In the genomic region with DNA sequence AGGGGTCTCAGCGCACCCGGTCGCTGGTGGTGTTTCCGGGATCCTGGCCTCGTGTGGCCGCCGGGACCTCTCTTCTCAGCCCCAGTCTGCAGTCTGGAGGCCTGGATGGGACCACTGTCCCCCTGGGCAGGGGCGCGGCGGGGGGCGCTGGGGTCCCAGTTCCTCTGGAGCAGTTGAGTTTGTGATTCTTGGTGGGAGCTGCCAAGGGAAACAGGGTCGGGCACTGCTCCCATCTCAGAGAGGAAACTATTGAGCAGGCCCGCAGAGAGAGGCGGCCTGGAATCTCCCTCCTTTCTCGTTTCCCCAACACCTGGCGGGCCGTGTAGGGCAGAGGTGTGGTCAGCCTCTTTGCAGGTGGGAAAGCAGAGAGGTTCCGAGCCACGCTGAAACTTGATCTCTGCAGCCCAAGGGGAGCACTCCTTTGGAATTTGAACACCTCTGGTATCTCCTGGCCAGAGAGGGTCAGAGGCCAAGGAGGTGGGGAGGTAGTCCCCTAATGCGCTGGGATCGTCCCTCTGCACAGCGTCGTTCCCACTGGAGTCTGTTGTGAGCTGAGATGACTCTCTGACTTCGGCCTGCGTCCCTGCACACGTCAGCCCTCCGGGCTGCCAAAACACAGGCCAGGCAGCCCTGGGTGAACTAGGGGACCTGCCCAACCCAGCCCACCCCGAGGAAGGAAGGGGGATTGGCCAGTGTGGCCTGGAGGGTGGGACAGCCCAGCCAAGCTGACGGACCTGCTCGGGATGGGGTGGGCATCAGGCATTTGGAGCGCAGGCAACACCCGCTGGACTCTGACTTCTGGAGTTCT, we compare ENCODE assay signal across 8 cellular contexts. TPM values are rescaled to one million over a fixed set of nuclear protein-coding genes. Genes with fewer than 3 reads are reported as not detected.
A peak's percentile ranks its signal among the peaks of the same experiment; 100 is the strongest.
DNase-seq lines count a peak whose midpoint lies in the region; ATAC-seq lines count a peak whose summit lies in the region.

No MANE protein-coding gene starts in this region.

- peaks cover 20% of the 10 kb centered on the region for H3K27me3 ChIP-seq in HUES64 (ENCODE audit: insufficient read depth, low read length)
- H3K27me3 ChIP-seq in iPS DF 6.9 (ENCODE audit: control insufficient read depth, insufficient read depth, low read length), result no peaks in the 10 kb centered on the region

- H3K27ac ChIP-seq in HUES64 (ENCODE audit: low read depth, low read length) (no peak overlapping the region), angular gyrus (ENCODE audit: low read depth, low read length) (peak overlapping the region; percentile 29), iPS DF 6.9 (ENCODE audit: low read length) (no peak overlapping the region)

- H3K4me1 ChIP-seq in HUES64 (ENCODE audit: insufficient read depth, low read length) (peaks cover 10% of the 10 kb centered on the region), iPS DF 6.9 (ENCODE audit: control insufficient read depth, insufficient read depth, low read length) (peaks cover 8% of the 10 kb centered on the region)

- H3K4me3 ChIP-seq in HUES64 (ENCODE audit: low read length), result peak overlapping the region; percentile 69
- peak overlapping the region; percentile 53 for H3K4me3 ChIP-seq in iPS DF 6.9 (ENCODE audit: low read length)
- peak overlapping the region; percentile 80 for H3K4me3 ChIP-seq in skeletal muscle cell (ENCODE audit: low read depth, low read length)

- peak; percentile 47 for DNase-seq in iPS DF 6.9 (ENCODE audit: low read depth, low spot score)
- DNase-seq in skeletal muscle cell (ENCODE audit: low read depth), result no peak
- DNase-seq in SKM-1 (lab: John Stamatoyannopoulos, UW; ENCODE audit: unreplicated experiment), result no peak
- no peak for DNase-seq in NCI-H1092 (lab: John Stamatoyannopoulos, UW)

- 2% methylated on average over 32 of the region's 32 CpGs for WGBS in HUES64
- no CpG with 5 or more reads among the region's 32 CpGs for WGBS in iPS DF 6.9 (ENCODE audit: insufficient coverage, insufficient read length)

- H3K9ac ChIP-seq in HUES64 (ENCODE audit: low read depth, low read length), result peak overlapping the region; percentile 60

- H3K36me3 ChIP-seq in HUES64 (ENCODE audit: insufficient read depth, low read length) (no peaks in the 10 kb centered on the region), iPS DF 6.9 (ENCODE audit: control insufficient read depth, insufficient read depth, low read length) (no peaks in the 10 kb centered on the region)

- H3K9me3 ChIP-seq in HUES64 (ENCODE audit: insufficient read depth, low read depth, low read length) (no peaks in the 10 kb centered on the region), iPS DF 6.9 (ENCODE audit: control insufficient read depth, insufficient read depth, low read length) (no peaks in the 10 kb centered on the region)

- ATAC-seq in GM18511 (IDR thresholded peaks at IDR 0.05; ENCODE audit: unreplicated experiment) (peak; percentile 18), GM18519 (IDR thresholded peaks at IDR 0.05; ENCODE audit: low FRiP score, unreplicated experiment) (no peak)

RNA-seq across cellular contexts. Expression of gene PLEKHF1, which starts 0.8 kb away (rescaled TPM):
- polyA plus RNA-seq in HUES64 (2013, experiment 1 of 2), result 3.9 TPM
- polyA plus RNA-seq in HUES64 (2013, experiment 2 of 2), result 5.1 TPM

RNA-seq across cellular contexts. Expression of gene C19orf12, which starts 49.0 kb away (rescaled TPM):
- polyA plus RNA-seq in HUES64 (2013, experiment 1 of 2), result 13.2 TPM
- polyA plus RNA-seq in HUES64 (2013, experiment 2 of 2), result 14.6 TPM

RNA-seq across cellular contexts. Expression of gene POP4, which starts 59.9 kb away (rescaled TPM):
- polyA plus RNA-seq in HUES64 (2013, experiment 1 of 2), result 53.3 TPM
- 65.2 TPM for polyA plus RNA-seq in HUES64 (2013, experiment 2 of 2)
